8 cellular contexts compared by ENCODE assay signal in genomic region chr5:160438316-160439204, GRCh38. TPM values are rescaled to one million over a fixed set of nuclear protein-coding genes. Genes with fewer than 3 reads are reported as not detected.
DNase-seq lines count a peak whose midpoint lies in the region; ATAC-seq, FAIRE-seq and TF ChIP-seq lines count a peak whose summit lies in the region.

No MANE protein-coding gene starts in this region.

- peak; percentile 20 for DNase-seq in DMS79 (lab: John Stamatoyannopoulos, UW)
- DNase-seq in RCC 7860 (ENCODE audit: low spot score): peak; percentile 28
- DNase-seq in activated T-helper 9 cell treated with anti-CD3 and anti-CD28 coated beads, Interleukin-2, amount 50 U/mL, for 16 hours (ENCODE audit: low read depth): peak; percentile 33
- peak; percentile 49 to 84 for DNase-seq in foreskin fibroblast
- DNase-seq in neural progenitor cell (ENCODE audit: low spot score): peak; percentile 72
- peak; percentile 65 for DNase-seq in testis

- ATAC-seq in GM21576 (IDR thresholded peaks at IDR 0.05; ENCODE audit: unreplicated experiment): peak; percentile 32

- H3K27me3 Mint-ChIP-seq in IgD-negative memory B cell: no peaks in the 10 kb centered on the region
- peaks cover 4% of the 10 kb centered on the region for H3K27me3 Mint-ChIP-seq in neural progenitor cell (ENCODE audit: insufficient read depth, low read depth)

- intact Hi-C loops in testis (cut with DNase I; ENCODE audit: low total_unique reads): no loop called here

- peaks cover 13% of the 10 kb centered on the region for H3F3A ChIP-seq in neural progenitor cell (ENCODE audit: low read depth)

- H3K4me3 ChIP-seq in foreskin fibroblast (ENCODE audit: low read depth in 1 of 2, low read length in 2 of 2) (peak overlapping the region; percentile 49 to 68), neural progenitor cell (peak overlapping the region; percentile 39), testis (peak overlapping the region; percentile 29 to 54)

- H4K20me1 ChIP-seq in neural progenitor cell (ENCODE audit: low read depth): no peaks in the 10 kb centered on the region

- H3K27ac Mint-ChIP-seq in IgD-negative memory B cell (peak overlapping the region in 2 of 3 donors; percentile 16 to 39), neural progenitor cell (no peak overlapping the region)

- peak; percentile 93 for TF ChIP-seq CTCF in foreskin fibroblast (IDR thresholded peaks at IDR 0.05; ENCODE audit: low read depth, low read length)
- TF ChIP-seq CTCF in neural progenitor cell (IDR thresholded peaks at IDR 0.05): peak; percentile 86
- peak in 2 of 3 experiments; percentile 57 to 62 for TF ChIP-seq CTCF in testis (IDR thresholded peaks at IDR 0.05)

- H3K4me1 Mint-ChIP-seq in IgD-negative memory B cell (peaks cover 15 to 21% (median 21%) of the 10 kb centered on the region in 3 donors), neural progenitor cell (peaks cover 20% of the 10 kb centered on the region)

- no peak overlapping the region for H3K9ac ChIP-seq in neural progenitor cell

- no peak overlapping the region for H3K27ac ChIP-seq in neural progenitor cell
- no peak overlapping the region for H3K27ac ChIP-seq in testis

- FAIRE-seq in RCC 7860 (lab: Jason Lieb, UNC): no peak

- H3K27me3 ChIP-seq in neural progenitor cell (peaks cover 10% of the 10 kb centered on the region), testis (no peaks in the 10 kb centered on the region)

- 5% methylated on average over 18 of the region's 18 CpGs for WGBS in testis, 2 donors

- peaks cover 10% of the 10 kb centered on the region for H3K4me1 ChIP-seq in neural progenitor cell
- no peaks in the 10 kb centered on the region for H3K4me1 ChIP-seq in testis

- H2AFZ ChIP-seq in neural progenitor cell (replicated peaks): peak overlapping the region; percentile 89

- H3K79me2 ChIP-seq in neural progenitor cell (ENCODE audit: low read depth): no peaks in the 10 kb centered on the region

- H3K9me3 Mint-ChIP-seq in IgD-negative memory B cell (no peaks in the 10 kb centered on the region), neural progenitor cell (no peaks in the 10 kb centered on the region)

- H3K36me3 Mint-ChIP-seq in IgD-negative memory B cell: no peaks in the 10 kb centered on the region
- no peaks in the 10 kb centered on the region for H3K36me3 Mint-ChIP-seq in neural progenitor cell

- peak overlapping the region; percentile 73 for H3K4me2 ChIP-seq in neural progenitor cell

- H3K4me3 Mint-ChIP-seq in IgD-negative memory B cell: peak overlapping the region; percentile 83 to 96 (median 90)
- peak overlapping the region; percentile 17 for H3K4me3 Mint-ChIP-seq in neural progenitor cell

- H3K9me3 ChIP-seq in neural progenitor cell (ENCODE audit: low read depth): no peaks in the 10 kb centered on the region
- H3K9me3 ChIP-seq in testis: no peaks in the 10 kb centered on the region

- TF ChIP-seq POLR2A in testis (IDR thresholded peaks at IDR 0.05): no peak

- H3K36me3 ChIP-seq in neural progenitor cell (no peaks in the 10 kb centered on the region), testis (ENCODE audit: low read depth, missing control alignments) (no peaks in the 10 kb centered on the region)

RNA-seq across cellular contexts. Expression of gene PTTG1, which starts 16.9 kb away (rescaled TPM):
- polyA plus RNA-seq in IgD-negative memory B cell (19.1 TPM), testis (ENCODE audit: insufficient read depth, low read depth, low replicate concordance) (429 TPM)
- total RNA-seq in neural progenitor cell (ENCODE audit: low replicate concordance) (425 and 435 TPM in 2 replicates), testis (100 to 1,000 TPM; 153 to 209 TPM)

RNA-seq across cellular contexts. Expression of gene SLU7, which starts 19.7 kb away (rescaled TPM):
- polyA plus RNA-seq in IgD-negative memory B cell (96.2 TPM), testis (ENCODE audit: insufficient read depth, low read depth, low replicate concordance) (60.1 TPM)
- total RNA-seq in neural progenitor cell (ENCODE audit: low replicate concordance) (41.2 and 48.5 TPM in 2 replicates), testis (10 to 100 TPM; 92.4 to 100.0 TPM)

RNA-seq across cellular contexts. Expression of gene FAM200C, which starts 38.7 kb away (rescaled TPM):
- polyA plus RNA-seq in IgD-negative memory B cell (0.64 TPM), testis (ENCODE audit: insufficient read depth, low read depth, low replicate concordance) (5.5 TPM)
- total RNA-seq in neural progenitor cell (ENCODE audit: low replicate concordance) (15.8 and 25.3 TPM in 2 replicates), testis (10 to 100 TPM; 10.6 to 11.1 TPM)

Comparison
In these comparisons a context has a peak if more than half of its experiments do, and no peak if none do; other contexts are left out.
1. DNase-seq: peak in every context shown above with its lines; median percentile 72 in neural progenitor cell; 66 in foreskin fibroblast; 65 in testis; 33 in activated T-helper 9 cell treated with anti-CD3 and anti-CD28 coated beads, Interleukin-2, amount 50 U/mL, for 16 hours; 28 in RCC 7860; 20 in DMS79.